15 cellular contexts compared by ENCODE assay signal in genomic region chr9:37676411-37676830, GRCh38. TPM values are rescaled to one million over a fixed set of nuclear protein-coding genes. Genes with fewer than 3 reads are reported as not detected.
DNase-seq lines count a peak whose midpoint lies in the region; TF ChIP-seq lines count a peak whose summit lies in the region.
"Had no signal": no experiment of that assay in that cellular context is flagged by ENCODE, and none has a peak within 500 bp of the region (broad histone marks: within the 10 kb centered on the region; RNA-seq: fewer than 3 reads in every experiment).

No MANE protein-coding gene starts in this region.

- TF ChIP-seq CTCF in LNCaP clone FGC (IDR thresholded peaks at IDR 0.05; ENCODE audit: control insufficient read depth, extremely low read depth, insufficient read depth) (no peak), retinal pigment epithelial cell (conservative IDR thresholded peaks at IDR 0.05; ENCODE audit: low read depth, low read length) (no peak), nephron progenitor cell (IDR thresholded peaks at IDR 0.05) (no peak), adrenal gland (IDR thresholded peaks at IDR 0.05) (no peak)

- H3K4me3 ChIP-seq in LNCaP clone FGC (ENCODE audit: low read depth, low read length) (no peak overlapping the region), retinal pigment epithelial cell (ENCODE audit: low read length) (no peak overlapping the region), adrenal gland (no peak overlapping the region)
- H3K4me3 ChIP-seq: thoracic aorta had no signal

- 56 to 85% (median 71%) methylated on average over 11 of the region's 11 CpGs for WGBS in adrenal gland, 4 donors

- H3K4me1 Mint-ChIP-seq in nephron progenitor cell: no peaks in the 10 kb centered on the region
- H3K4me1 Mint-ChIP-seq: activated naive CD8-positive, alpha-beta T cell treated with anti-CD3 and anti-CD28 coated beads, Interleukin-2, amount 10 ng/mL, durations not matched to agents 7 days and 5 days; naive B cell; T-cell had no signal

- DNase-seq in LNCaP clone FGC (ENCODE audit: low read depth) (peak; percentile 8), NCI-H345 treated with DMSO at 0.1 percent for 48 hours (lab: John Stamatoyannopoulos, UW; ENCODE audit: unreplicated experiment) (peak; percentile 58), fibroblast of gingiva (ENCODE audit: low read depth) (peak; percentile 49), retinal pigment epithelial cell (ENCODE audit: low read depth) (peak; percentile 12), nephron progenitor cell (no peak), adrenal gland (no peak)
- DNase-seq in activated effector memory CD4-positive, alpha-beta T cell treated with Interleukin-2 at 50 U/mL for 16 hours: no peak
- no peak for DNase-seq in activated naive CD4-positive, alpha-beta T cell treated with Interleukin-2 at 50 U/mL for 16 hours
- DNase-seq: activated CD8-positive, alpha-beta T cell treated with anti-CD3 and anti-CD28 coated beads for 36 hours; activated naive CD8-positive, alpha-beta T cell treated with anti-CD3 and anti-CD28 coated beads, Interleukin-2, amount 10 ng/mL, durations not matched to agents 7 days and 5 days; effector memory CD8-positive, alpha-beta T cell; naive B cell; stimulated activated CD4-positive, alpha-beta T cell treated with anti-CD3 and anti-CD28 coated beads, Interleukin-2, amount 100 ng/mL, for 24 hours; T-cell had no signal

- no peaks in the 10 kb centered on the region for H3K36me3 Mint-ChIP-seq in nephron progenitor cell (ENCODE audit: low read depth)
- H3K36me3 Mint-ChIP-seq: activated naive CD8-positive, alpha-beta T cell treated with anti-CD3 and anti-CD28 coated beads, Interleukin-2, amount 10 ng/mL, durations not matched to agents 7 days and 5 days; T-cell had no signal

- no peaks in the 10 kb centered on the region for H3K9me3 Mint-ChIP-seq in nephron progenitor cell
- H3K9me3 Mint-ChIP-seq: activated CD8-positive, alpha-beta T cell treated with anti-CD3 and anti-CD28 coated beads for 36 hours; activated naive CD8-positive, alpha-beta T cell treated with anti-CD3 and anti-CD28 coated beads, Interleukin-2, amount 10 ng/mL, durations not matched to agents 7 days and 5 days; effector memory CD8-positive, alpha-beta T cell; naive B cell; T-cell had no signal

- H3K36me3 ChIP-seq in adrenal gland (replicated peaks in 1 of 2): no peaks in the 10 kb centered on the region
- H3K36me3 ChIP-seq: thoracic aorta had no signal

- H3K9me3 ChIP-seq in adrenal gland (replicated peaks in 1 of 3): no peaks in the 10 kb centered on the region
- H3K9me3 ChIP-seq: thoracic aorta had no signal

- H3K27me3 Mint-ChIP-seq in nephron progenitor cell (ENCODE audit: low read depth, poor library complexity): peaks cover 53% of the 10 kb centered on the region

- H3K27ac Mint-ChIP-seq in nephron progenitor cell: no peak overlapping the region
- H3K27ac Mint-ChIP-seq: activated CD8-positive, alpha-beta T cell treated with anti-CD3 and anti-CD28 coated beads for 36 hours; activated naive CD8-positive, alpha-beta T cell treated with anti-CD3 and anti-CD28 coated beads, Interleukin-2, amount 10 ng/mL, durations not matched to agents 7 days and 5 days; effector memory CD8-positive, alpha-beta T cell; naive B cell; T-cell had no signal

- intact Hi-C loops in adrenal gland (cut with DNase I): no loop called here

- H3K4me1 ChIP-seq in adrenal gland (replicated peaks in 1 of 2): no peaks in the 10 kb centered on the region

- no peak for TF ChIP-seq POLR2A in adrenal gland (IDR thresholded peaks at IDR 0.05)

- no peak overlapping the region for H3K4me3 Mint-ChIP-seq in nephron progenitor cell
- H3K4me3 Mint-ChIP-seq: activated CD8-positive, alpha-beta T cell treated with anti-CD3 and anti-CD28 coated beads for 36 hours; activated naive CD8-positive, alpha-beta T cell treated with anti-CD3 and anti-CD28 coated beads, Interleukin-2, amount 10 ng/mL, durations not matched to agents 7 days and 5 days; effector memory CD8-positive, alpha-beta T cell; naive B cell; T-cell had no signal

- H3K27ac ChIP-seq in adrenal gland: no peak overlapping the region
- H3K27ac ChIP-seq: thoracic aorta had no signal

- H3K27me3 ChIP-seq in adrenal gland: peaks cover 4% of the 10 kb centered on the region

RNA-seq across cellular contexts. Expression of gene FRMPD1, which starts 25.7 kb away (rescaled TPM):
- total RNA-seq in adrenal gland: under 1 TPM in 4 of 8 donors, not detected in 4; 0.07 to 0.46 (median 0.26) TPM
- under 1 TPM; 0.10 to 0.20 (median 0.16) TPM for polyA plus RNA-seq in adrenal gland
- total RNA-seq: activated CD8-positive, alpha-beta T cell treated with anti-CD3 and anti-CD28 coated beads for 36 hours; activated naive CD8-positive, alpha-beta T cell treated with anti-CD3 and anti-CD28 coated beads, Interleukin-2, amount 10 ng/mL, durations not matched to agents 7 days and 5 days; T-cell had no signal

Comparison
In these comparisons a context has a peak if more than half of its experiments do, and no peak if none do; other contexts are left out.
1. DNase-seq: peak in LNCaP clone FGC (single experiment), NCI-H345 treated with DMSO at 0.1 percent for 48 hours (single experiment), fibroblast of gingiva (single experiment) and retinal pigment epithelial cell (single experiment); none in nephron progenitor cell (single experiment), adrenal gland (0 of 7), activated effector memory CD4-positive, alpha-beta T cell treated with Interleukin-2 at 50 U/mL for 16 hours (single experiment) and activated naive CD4-positive, alpha-beta T cell treated with Interleukin-2 at 50 U/mL for 16 hours (single experiment).